In genomic region chr12:76156314-76156713, GRCh38 we compare ENCODE assay signal across 27 cellular contexts.
"Had no signal": no experiment of that assay in that cellular context is flagged by ENCODE, and none has a peak within 500 bp of the region (broad histone marks: within the 10 kb centered on the region; RNA-seq: fewer than 3 reads in every experiment).

No MANE protein-coding gene starts in this region.

- ATAC-seq: activated T-helper 17 cell treated with anti-CD3 and anti-CD28 coated beads, Interleukin-2, amount 50 U/mL, for 72 hours; Panc1; Right ventricle myocardium inferior had no signal

- H3K36me3 ChIP-seq: adrenal gland had no signal

- H3K36me3 Mint-ChIP-seq: activated naive CD8-positive, alpha-beta T cell treated with anti-CD3 and anti-CD28 coated beads, Interleukin-2, amount 10 ng/mL, durations not matched to agents 7 days and 5 days had no signal

- H3K4me3 ChIP-seq: adrenal gland had no signal

- H3K27me3 ChIP-seq: adrenal gland had no signal

- H3K9ac ChIP-seq: SK-N-SH had no signal

- H3K9me3 Mint-ChIP-seq: activated CD4-positive, alpha-beta memory T cell treated with anti-CD3 and anti-CD28 coated beads, Interleukin-2, amount 10 ng/mL, durations not matched to agents 7 days and 5 days; activated CD4-positive, alpha-beta T cell treated with anti-CD3 and anti-CD28 coated beads, Interleukin-2, amount 10 ng/mL, durations not matched to agents 7 days and 5 days; activated naive CD4-positive, alpha-beta T cell treated with anti-CD3 and anti-CD28 coated beads for 36 hours; activated T-helper 17 cell treated with anti-CD3 and anti-CD28 coated beads, Interleukin-2, amount 50 U/mL, for 72 hours; central memory CD8-positive, alpha-beta T cell had no signal

- H3K27me3 Mint-ChIP-seq: activated CD4-positive, alpha-beta memory T cell treated with anti-CD3 and anti-CD28 coated beads, Interleukin-2, amount 10 ng/mL, durations not matched to agents 7 days and 5 days; activated CD4-positive, alpha-beta T cell treated with anti-CD3 and anti-CD28 coated beads, Interleukin-2, amount 10 ng/mL, durations not matched to agents 7 days and 5 days; activated naive CD8-positive, alpha-beta T cell treated with anti-CD3 and anti-CD28 coated beads, Interleukin-2, amount 10 ng/mL, durations not matched to agents 7 days and 5 days; activated T-helper 17 cell treated with anti-CD3 and anti-CD28 coated beads, Interleukin-2, amount 50 U/mL, for 72 hours; central memory CD8-positive, alpha-beta T cell had no signal

- H3K27ac ChIP-seq: adrenal gland, VCaP had no signal

- H3K4me3 Mint-ChIP-seq: activated CD4-positive, alpha-beta memory T cell treated with anti-CD3 and anti-CD28 coated beads, Interleukin-2, amount 10 ng/mL, durations not matched to agents 7 days and 5 days; activated CD4-positive, alpha-beta T cell treated with anti-CD3 and anti-CD28 coated beads, Interleukin-2, amount 10 ng/mL, durations not matched to agents 7 days and 5 days; activated naive CD4-positive, alpha-beta T cell treated with anti-CD3 and anti-CD28 coated beads for 36 hours; activated naive CD8-positive, alpha-beta T cell treated with anti-CD3 and anti-CD28 coated beads, Interleukin-2, amount 10 ng/mL, durations not matched to agents 7 days and 5 days; activated T-helper 17 cell treated with anti-CD3 and anti-CD28 coated beads, Interleukin-2, amount 50 U/mL, for 72 hours; central memory CD8-positive, alpha-beta T cell had no signal

- H3K9me3 ChIP-seq: adrenal gland, SK-N-SH had no signal

- H3K27ac Mint-ChIP-seq: activated CD4-positive, alpha-beta memory T cell treated with anti-CD3 and anti-CD28 coated beads, Interleukin-2, amount 10 ng/mL, durations not matched to agents 7 days and 5 days; activated CD4-positive, alpha-beta T cell treated with anti-CD3 and anti-CD28 coated beads, Interleukin-2, amount 10 ng/mL, durations not matched to agents 7 days and 5 days; activated naive CD4-positive, alpha-beta T cell treated with anti-CD3 and anti-CD28 coated beads for 36 hours; activated naive CD8-positive, alpha-beta T cell treated with anti-CD3 and anti-CD28 coated beads, Interleukin-2, amount 10 ng/mL, durations not matched to agents 7 days and 5 days; activated T-helper 17 cell treated with anti-CD3 and anti-CD28 coated beads, Interleukin-2, amount 50 U/mL, for 72 hours had no signal

- H3K4me2 ChIP-seq: SK-N-SH had no signal

- H3K9me2 ChIP-seq: SK-N-SH had no signal

- DNase-seq: activated CD4-positive, alpha-beta memory T cell treated with anti-CD3 and anti-CD28 coated beads, Interleukin-2, amount 10 ng/mL, durations not matched to agents 7 days and 5 days; activated CD4-positive, alpha-beta T cell treated with anti-CD3 and anti-CD28 coated beads, Interleukin-2, amount 10 ng/mL, durations not matched to agents 7 days and 5 days; activated CD4-positive, CD25-positive, alpha-beta regulatory T cell; activated gamma-delta T cell; activated naive CD4-positive, alpha-beta T cell treated with anti-CD3 and anti-CD28 coated beads for 36 hours; activated naive CD8-positive, alpha-beta T cell treated with anti-CD3 and anti-CD28 coated beads, Interleukin-2, amount 10 ng/mL, durations not matched to agents 7 days and 5 days; activated T-cell treated with anti-CD3 and anti-CD28 coated beads for 4 hours; activated T-cell treated with anti-CD3 and anti-CD28 coated beads, Interleukin-2, amount 50 U/mL, for 48 hours; aorta; NCI-H1092; NCI-H1436; NCI-H1694 treated with DMSO at 0.1 percent for 48 hours; NCI-H2029 treated with DMSO at 0.1 percent for 48 hours; NCI-H345; NCI-H510A; NCI-H526 treated with DMSO at 0.1 percent for 48 hours; NCI-H82; NK-92 treated with Interleukin-12 subunit alpha and Interleukin-12 subunit beta, amount 100 ng/mL, for 24 hours; RPMI8226; SK-N-SH; T-helper 1 cell had no signal
